7 cellular contexts compared by ENCODE assay signal in genomic region chr7:103155331-103156024, GRCh38. TPM values are rescaled to one million over a fixed set of nuclear protein-coding genes. Genes with fewer than 3 reads are reported as not detected.
DNase-seq lines count a peak whose midpoint lies in the region; ATAC-seq and TF ChIP-seq lines count a peak whose summit lies in the region.
"Not testable (repeated sequence)": the region's sequence is repeated elsewhere in the genome, so short reads cannot be mapped to it uniquely, and the experiment has no call there.

No MANE protein-coding gene starts in this region.

- CTCF ChIA-PET in activated CD4-positive, alpha-beta memory T cell treated with anti-CD3 and anti-CD28 coated beads, Interleukin-2, amount 10 ng/mL, durations not matched to agents 7 days and 5 days (lab: Charles Lee), result interaction anchor here (0.7 kb wide), 1 partner anchor 416 kb away, joined by 3 read pairs; no protein-coding TSS in a partner anchor

- H3K27me3 Mint-ChIP-seq in activated CD4-positive, alpha-beta memory T cell treated with anti-CD3 and anti-CD28 coated beads, Interleukin-2, amount 10 ng/mL, durations not matched to agents 7 days and 5 days; activated naive CD8-positive, alpha-beta T cell treated with anti-CD3 and anti-CD28 coated beads, Interleukin-2, amount 10 ng/mL, durations not matched to agents 7 days and 5 days: not testable (repeated sequence)

- not testable (repeated sequence) for H3K27me3 ChIP-seq in lower lobe of right lung (ENCODE audit: low read depth)

- TF ChIP-seq CTCF in lower lobe of right lung (IDR thresholded peaks at IDR 0.05), result not testable (repeated sequence)

- peak; percentile 65 for ATAC-seq in GM18517 (IDR thresholded peaks at IDR 0.05; ENCODE audit: unreplicated experiment)
- peak; percentile 70 for ATAC-seq in GM21619 (IDR thresholded peaks at IDR 0.05; ENCODE audit: unreplicated experiment)
- peak; percentile 72 for ATAC-seq in HG03439 (IDR thresholded peaks at IDR 0.05; ENCODE audit: unreplicated experiment)
- ATAC-seq in activated naive CD8-positive, alpha-beta T cell treated with anti-CD3 and anti-CD28 coated beads, Interleukin-2, amount 10 ng/mL, durations not matched to agents 7 days and 5 days (ENCODE audit: low read depth), result peak; percentile 39
- peak; percentile 30 to 70 for ATAC-seq in lower lobe of right lung

- peaks cover 31% of the 10 kb centered on the region for H3K4me1 Mint-ChIP-seq in activated CD4-positive, alpha-beta memory T cell treated with anti-CD3 and anti-CD28 coated beads, Interleukin-2, amount 10 ng/mL, durations not matched to agents 7 days and 5 days
- H3K4me1 Mint-ChIP-seq in activated naive CD8-positive, alpha-beta T cell treated with anti-CD3 and anti-CD28 coated beads, Interleukin-2, amount 10 ng/mL, durations not matched to agents 7 days and 5 days, result peaks cover 26% of the 10 kb centered on the region

- intact Hi-C loops in lower lobe of right lung (cut with DNase I), result not testable (repeated sequence)

- peak overlapping the region; percentile 69 for H3K4me3 Mint-ChIP-seq in activated CD4-positive, alpha-beta memory T cell treated with anti-CD3 and anti-CD28 coated beads, Interleukin-2, amount 10 ng/mL, durations not matched to agents 7 days and 5 days
- peak overlapping the region; percentile 74 for H3K4me3 Mint-ChIP-seq in activated naive CD8-positive, alpha-beta T cell treated with anti-CD3 and anti-CD28 coated beads, Interleukin-2, amount 10 ng/mL, durations not matched to agents 7 days and 5 days

- H3K4me1 ChIP-seq in lower lobe of right lung, result not testable (repeated sequence)

- POLR2A ChIA-PET in activated CD4-positive, alpha-beta memory T cell treated with anti-CD3 and anti-CD28 coated beads, Interleukin-2, amount 10 ng/mL, durations not matched to agents 7 days and 5 days (lab: Charles Lee), result interaction anchor here (1.4 kb wide), 1 partner anchor 80 kb away, joined by 3 read pairs; the partner anchor contains the start of genes ARMC10 and FBXL13
- POLR2A ChIA-PET in activated naive CD8-positive, alpha-beta T cell treated with anti-CD3 and anti-CD28 coated beads, Interleukin-2, amount 10 ng/mL, durations not matched to agents 7 days and 5 days (lab: Charles Lee), result interaction anchor here (0.6 to 1.0 kb wide), 2 partner anchors 34 to 81 kb away, joined by 3 to 4 read pairs; partner anchors contain the start of genes ARMC10 and FBXL13

- H3K4me3 ChIP-seq in lower lobe of right lung, result not testable (repeated sequence)

- not testable (repeated sequence) for H3K27ac ChIP-seq in lower lobe of right lung

- not testable (repeated sequence) for H3K9me3 Mint-ChIP-seq in activated CD4-positive, alpha-beta memory T cell treated with anti-CD3 and anti-CD28 coated beads, Interleukin-2, amount 10 ng/mL, durations not matched to agents 7 days and 5 days; activated naive CD8-positive, alpha-beta T cell treated with anti-CD3 and anti-CD28 coated beads, Interleukin-2, amount 10 ng/mL, durations not matched to agents 7 days and 5 days

- peak overlapping the region; percentile 75 for H3K27ac Mint-ChIP-seq in activated CD4-positive, alpha-beta memory T cell treated with anti-CD3 and anti-CD28 coated beads, Interleukin-2, amount 10 ng/mL, durations not matched to agents 7 days and 5 days
- peak overlapping the region; percentile 69 for H3K27ac Mint-ChIP-seq in activated naive CD8-positive, alpha-beta T cell treated with anti-CD3 and anti-CD28 coated beads, Interleukin-2, amount 10 ng/mL, durations not matched to agents 7 days and 5 days

- DNase-seq in RPMI8226, result peak; percentile 40
- peak; percentile 35 for DNase-seq in activated CD4-positive, alpha-beta memory T cell treated with anti-CD3 and anti-CD28 coated beads, Interleukin-2, amount 10 ng/mL, durations not matched to agents 7 days and 5 days
- DNase-seq in activated naive CD8-positive, alpha-beta T cell treated with anti-CD3 and anti-CD28 coated beads, Interleukin-2, amount 10 ng/mL, durations not matched to agents 7 days and 5 days; lower lobe of right lung: not testable (repeated sequence)

- not testable (repeated sequence) for H3K36me3 ChIP-seq in lower lobe of right lung

- H3K36me3 Mint-ChIP-seq in activated CD4-positive, alpha-beta memory T cell treated with anti-CD3 and anti-CD28 coated beads, Interleukin-2, amount 10 ng/mL, durations not matched to agents 7 days and 5 days (ENCODE audit: low read depth); activated naive CD8-positive, alpha-beta T cell treated with anti-CD3 and anti-CD28 coated beads, Interleukin-2, amount 10 ng/mL, durations not matched to agents 7 days and 5 days: not testable (repeated sequence)

- not testable (repeated sequence) for H3K9me3 ChIP-seq in lower lobe of right lung

RNA-seq across cellular contexts. Expression of gene NAPEPLD, which starts 6.6 kb away (rescaled TPM):
- 10 to 100 TPM; 10.7 to 11.5 TPM for total RNA-seq in activated CD4-positive, alpha-beta memory T cell treated with anti-CD3 and anti-CD28 coated beads, Interleukin-2, amount 10 ng/mL, durations not matched to agents 7 days and 5 days
- total RNA-seq in activated naive CD8-positive, alpha-beta T cell treated with anti-CD3 and anti-CD28 coated beads, Interleukin-2, amount 10 ng/mL, durations not matched to agents 7 days and 5 days, result 10 to 100 TPM in 1 of 2 experiments, 1 to 10 TPM in 1; 9.8 to 10.9 TPM
- 16.2 TPM for total RNA-seq in lower lobe of right lung
